9 cellular contexts compared by ENCODE assay signal in genomic region chr7:12322287-12322902, GRCh38.
DNase-seq lines count a peak whose midpoint lies in the region; ATAC-seq, FAIRE-seq and TF ChIP-seq lines count a peak whose summit lies in the region.
"Had no signal": no experiment of that assay in that cellular context is flagged by ENCODE, and none has a peak within 500 bp of the region (broad histone marks: within the 10 kb centered on the region; RNA-seq: fewer than 3 reads in every experiment).

No MANE protein-coding gene starts in this region.

- DNase-seq in stimulated activated CD4-positive, alpha-beta T cell treated with anti-CD3 and anti-CD28 coated beads, Interleukin-4, amount 100 ng/mL, for 24 hours: peak; percentile 15
- DNase-seq in stimulated activated CD4-positive, alpha-beta T cell treated with anti-CD3 and anti-CD28 coated beads, Interleukin-1b, Interleukin-23, amount 100 ng/mL, for 48 hours: no peak
- DNase-seq in NCI-H460 (ENCODE audit: extremely low read depth, low read depth) (peak; percentile 40), endodermal cell (no peak), pancreas (no peak), NCI-H526 treated with DMSO at 0.1 percent for 48 hours (lab: John Stamatoyannopoulos, UW) (no peak)
- DNase-seq in stimulated activated naive CD8-positive, alpha-beta T cell treated with anti-CD3 and anti-CD28 coated beads, Interleukin-15, amount 100 ng/mL, for 72 hours: no peak

- peak in 3 of 4 donors; percentile 46 to 52 (median 50) for ATAC-seq in pancreas
- no peak for ATAC-seq in HG03196 (IDR thresholded peaks at IDR 0.05; ENCODE audit: unreplicated experiment)
- no peak for ATAC-seq in stimulated activated naive CD8-positive, alpha-beta T cell treated with anti-CD3 and anti-CD28 coated beads, Interleukin-15, amount 100 ng/mL, for 72 hours

- H3K4me1 ChIP-seq in endodermal cell (ENCODE audit: control insufficient read depth, insufficient read depth, low read length): no peaks in the 10 kb centered on the region
- H3K4me1 ChIP-seq in pancreas: no peaks in the 10 kb centered on the region

- intact Hi-C loops in pancreas (cut with DNase I): loop anchor here (5.0 to 10.0 kb wide), 3 partner anchors 248 to 898 kb away; no protein-coding TSS in a partner anchor

- peak; percentile 80 for TF ChIP-seq CTCF in endodermal cell (conservative IDR thresholded peaks at IDR 0.05)
- TF ChIP-seq CTCF in pancreas (IDR thresholded peaks at IDR 0.05): peak in 3 of 4 donors; percentile 46 to 56 (median 47)

- no peaks in the 10 kb centered on the region for H3K36me3 Mint-ChIP-seq in endodermal cell (ENCODE audit: low read depth)
- H3K36me3 Mint-ChIP-seq: activated naive CD8-positive, alpha-beta T cell had no signal

- H3K9me3 ChIP-seq in endodermal cell (ENCODE audit: control insufficient read depth, low read length) (no peaks in the 10 kb centered on the region), pancreas (no peaks in the 10 kb centered on the region)

- H3K36me3 ChIP-seq in endodermal cell (ENCODE audit: control insufficient read depth, insufficient read depth, low read length) (no peaks in the 10 kb centered on the region), pancreas (no peaks in the 10 kb centered on the region)

- H3K27ac Mint-ChIP-seq in endodermal cell: no peak overlapping the region
- H3K27ac Mint-ChIP-seq in stimulated activated naive CD8-positive, alpha-beta T cell treated with anti-CD3 and anti-CD28 coated beads, Interleukin-15, amount 100 ng/mL, for 72 hours: no peak overlapping the region
- H3K27ac Mint-ChIP-seq: activated naive CD8-positive, alpha-beta T cell had no signal

- no peak overlapping the region for H3K9ac ChIP-seq in endodermal cell (ENCODE audit: extremely low read depth, low read length, poor library complexity, severe bottlenecking)

- peak; percentile 71 for FAIRE-seq in pancreas (lab: Jason Lieb, UNC)

- H3K4me1 Mint-ChIP-seq in endodermal cell: peaks cover 3% of the 10 kb centered on the region
- H3K4me1 Mint-ChIP-seq in stimulated activated naive CD8-positive, alpha-beta T cell treated with anti-CD3 and anti-CD28 coated beads, Interleukin-15, amount 100 ng/mL, for 72 hours: peaks cover 8% of the 10 kb centered on the region

- H3K4me3 ChIP-seq in endodermal cell (ENCODE audit: low read length): no peak overlapping the region
- no peak overlapping the region for H3K4me3 ChIP-seq in pancreas

- no peaks in the 10 kb centered on the region for H3K9me3 Mint-ChIP-seq in endodermal cell
- H3K9me3 Mint-ChIP-seq in stimulated activated naive CD8-positive, alpha-beta T cell treated with anti-CD3 and anti-CD28 coated beads, Interleukin-15, amount 100 ng/mL, for 72 hours: no peaks in the 10 kb centered on the region

- no peak overlapping the region for H3K27ac ChIP-seq in endodermal cell (ENCODE audit: low read depth, low read length)
- H3K27ac ChIP-seq in pancreas: no peak overlapping the region

- 30 to 78% methylated on average over 2 to 4 of the region's 5 CpGs for WGBS in endodermal cell (ENCODE audit: insufficient coverage in 1 of 2, insufficient read length in 1 of 2), 2 experiments
- WGBS in pancreas, 2 donors: 32 to 37% methylated on average over 5 of the region's 5 CpGs

- H3K27me3 Mint-ChIP-seq in endodermal cell (ENCODE audit: insufficient read depth): peaks cover 26% of the 10 kb centered on the region
- no peaks in the 10 kb centered on the region for H3K27me3 Mint-ChIP-seq in stimulated activated naive CD8-positive, alpha-beta T cell treated with anti-CD3 and anti-CD28 coated beads, Interleukin-15, amount 100 ng/mL, for 72 hours
- H3K27me3 Mint-ChIP-seq: activated naive CD8-positive, alpha-beta T cell had no signal

- no peak overlapping the region for H3K4me3 Mint-ChIP-seq in endodermal cell
- H3K4me3 Mint-ChIP-seq in stimulated activated naive CD8-positive, alpha-beta T cell treated with anti-CD3 and anti-CD28 coated beads, Interleukin-15, amount 100 ng/mL, for 72 hours: no peak overlapping the region
- H3K4me3 Mint-ChIP-seq: activated naive CD8-positive, alpha-beta T cell had no signal

- peaks cover 19% of the 10 kb centered on the region for H3K27me3 ChIP-seq in endodermal cell (ENCODE audit: control insufficient read depth, insufficient read depth, low read length, poor library complexity, severe bottlenecking)
- no peaks in the 10 kb centered on the region for H3K27me3 ChIP-seq in pancreas

Comparison
In these comparisons a context has a peak if more than half of its experiments do, and no peak if none do; other contexts are left out.
1. DNase-seq: peak in stimulated activated CD4-positive, alpha-beta T cell treated with anti-CD3 and anti-CD28 coated beads, Interleukin-4, amount 100 ng/mL, for 24 hours (single experiment) and NCI-H460 (single experiment); none in stimulated activated CD4-positive, alpha-beta T cell treated with anti-CD3 and anti-CD28 coated beads, Interleukin-1b, Interleukin-23, amount 100 ng/mL, for 48 hours (single experiment), endodermal cell (single experiment), pancreas (0 of 6), NCI-H526 treated with DMSO at 0.1 percent for 48 hours (single experiment) and stimulated activated naive CD8-positive, alpha-beta T cell treated with anti-CD3 and anti-CD28 coated beads, Interleukin-15, amount 100 ng/mL, for 72 hours (0 of 2).
2. ATAC-seq: peak in pancreas (3 of 4); none in HG03196 (single experiment) and stimulated activated naive CD8-positive, alpha-beta T cell treated with anti-CD3 and anti-CD28 coated beads, Interleukin-15, amount 100 ng/mL, for 72 hours (single experiment).